In the genomic region with DNA sequence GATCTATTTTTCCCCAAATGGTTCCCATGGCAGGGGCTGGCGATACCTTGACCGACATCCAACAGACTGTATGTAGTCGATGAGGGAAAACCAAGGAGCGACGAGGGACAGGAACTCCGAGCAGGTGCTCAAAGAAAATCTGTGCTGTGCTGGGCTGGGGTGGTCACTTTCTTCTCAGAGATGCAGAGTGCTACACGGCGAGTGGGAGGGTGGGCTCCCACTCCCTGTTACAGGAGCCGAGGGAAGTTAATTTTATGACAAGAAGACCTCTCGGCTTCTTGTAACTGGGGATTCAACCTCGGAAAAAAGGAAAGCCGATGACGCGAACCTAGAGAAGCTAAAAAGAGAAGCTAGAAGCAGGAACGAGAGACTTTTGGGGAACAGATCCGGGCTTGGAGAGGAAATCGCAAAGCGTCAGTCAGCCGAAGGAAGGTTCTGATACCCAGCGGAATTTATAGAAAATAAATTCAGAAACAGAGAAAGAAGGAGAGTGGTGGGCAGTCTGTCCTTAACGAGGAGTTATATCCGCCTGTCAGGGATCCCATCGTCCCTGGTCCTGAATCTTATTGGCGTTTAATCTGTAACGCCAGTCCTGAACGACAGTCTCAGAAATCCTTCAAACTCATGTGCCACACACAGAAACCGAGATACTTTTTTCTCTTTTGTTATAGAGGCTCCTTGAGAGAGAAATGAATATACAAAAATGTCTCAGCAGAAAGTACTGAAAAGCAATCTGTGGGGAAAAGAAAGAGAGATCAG, we compare ENCODE assay signal across 10 cellular contexts.
DNase-seq lines count a peak whose midpoint lies in the region; ATAC-seq and TF ChIP-seq lines count a peak whose summit lies in the region.
"Had no signal": no experiment of that assay in that cellular context is flagged by ENCODE, and none has a peak within 500 bp of the region (broad histone marks: within the 10 kb centered on the region; RNA-seq: fewer than 3 reads in every experiment).

No MANE protein-coding gene starts in this region.

- no peak for ATAC-seq in right cardiac atrium

- H3K36me3 ChIP-seq in cardiac muscle cell, result no peaks in the 10 kb centered on the region
- no peaks in the 10 kb centered on the region for H3K36me3 ChIP-seq in adipocyte (ENCODE audit: control insufficient read depth, insufficient read depth, low read length, severe bottlenecking)
- no peaks in the 10 kb centered on the region for H3K36me3 ChIP-seq in Karpas-422 (ENCODE audit: insufficient read depth, low read length)

- H3K9me3 ChIP-seq in cardiac muscle cell (ENCODE audit: low read depth) (no peaks in the 10 kb centered on the region), right cardiac atrium (ENCODE audit: control insufficient read depth, low read length) (peaks cover 2% of the 10 kb centered on the region), adipocyte (ENCODE audit: control insufficient read depth, low read length) (no peaks in the 10 kb centered on the region), Karpas-422 (ENCODE audit: low read length) (no peaks in the 10 kb centered on the region)

- H3K4me3 Mint-ChIP-seq in type B pancreatic cell, result peak overlapping the region; percentile 89

- peaks cover 7% of the 10 kb centered on the region for H3K4me1 ChIP-seq in cardiac muscle cell (ENCODE audit: low read depth)
- H3K4me1 ChIP-seq in right cardiac atrium (ENCODE audit: control insufficient read depth, insufficient read depth, low read length), result no peaks in the 10 kb centered on the region
- H3K4me1 ChIP-seq in adipocyte (ENCODE audit: control insufficient read depth, insufficient read depth, low read length), result peaks cover 12% of the 10 kb centered on the region
- no peaks in the 10 kb centered on the region for H3K4me1 ChIP-seq in Karpas-422 (ENCODE audit: low read length)

- H3K9me3 Mint-ChIP-seq in type B pancreatic cell, result no peaks in the 10 kb centered on the region

- H3K4me2 ChIP-seq in Karpas-422 (ENCODE audit: low read depth, low read length, poor library complexity, severe bottlenecking), result no peak overlapping the region

- no peak overlapping the region for H3K27ac ChIP-seq in cardiac muscle cell
- no peak overlapping the region for H3K27ac ChIP-seq in right cardiac atrium (ENCODE audit: low read length)
- no peak overlapping the region for H3K27ac ChIP-seq in Karpas-422 (ENCODE audit: low read length)

- intact Hi-C loops in right cardiac atrium (cut with DNase I), result no loop called here

- 4% methylated on average over 27 of the region's 27 CpGs for WGBS in right cardiac atrium

- H3K9me2 ChIP-seq in Karpas-422 (replicated peaks; ENCODE audit: insufficient read depth, low read length), result no peaks in the 10 kb centered on the region

- no peaks in the 10 kb centered on the region for H3K79me2 ChIP-seq in Karpas-422 (ENCODE audit: low read length)

- no peaks in the 10 kb centered on the region for H3K36me3 Mint-ChIP-seq in type B pancreatic cell

- H3K9ac ChIP-seq in adipocyte (ENCODE audit: low read length), result no peak overlapping the region
- H3K9ac ChIP-seq in Karpas-422 (ENCODE audit: low read length), result no peak overlapping the region

- H4K20me1 ChIP-seq in Karpas-422 (ENCODE audit: insufficient read depth, low read depth, low read length), result no peaks in the 10 kb centered on the region

- DNase-seq in cardiac muscle cell (ENCODE audit: low read depth in 1 of 2, low spot score in 1 of 2) (no peak), right cardiac atrium (no peak), adipocyte (ENCODE audit: low read depth) (peak; percentile 34), iPS-NIHi7 (ENCODE audit: extremely low spot score) (peak; percentile 11), type B pancreatic cell (ENCODE audit: extremely low spot score, unreplicated experiment) (no peak), AG08396 (ENCODE audit: low spot score) (no peak), C1 segment of cervical spinal cord (lab: John Stamatoyannopoulos, UW) (no peak), Karpas-422 (no peak)
- DNase-seq: activated CD4-positive, CD25-positive, alpha-beta regulatory T cell; amygdala had no signal

- peaks cover 61% of the 10 kb centered on the region for H3K27me3 Mint-ChIP-seq in type B pancreatic cell

- no peak overlapping the region for H2AFZ ChIP-seq in Karpas-422 (ENCODE audit: low read length)

- peak overlapping the region; percentile 66 for H3K27ac Mint-ChIP-seq in type B pancreatic cell

- TF ChIP-seq CTCF in cardiac muscle cell (IDR thresholded peaks at IDR 0.05; ENCODE audit: low read depth, low read length) (no peak), type B pancreatic cell (conservative IDR thresholded peaks at IDR 0.05) (no peak)

- H3K4me1 Mint-ChIP-seq in type B pancreatic cell (ENCODE audit: unreplicated experiment), result peaks cover 6% of the 10 kb centered on the region

- H3K4me3 ChIP-seq in cardiac muscle cell (peak overlapping the region; percentile 30), right cardiac atrium (ENCODE audit: low read length) (no peak overlapping the region), adipocyte (ENCODE audit: low read length) (peak overlapping the region; percentile 58), Karpas-422 (ENCODE audit: low read length) (no peak overlapping the region)

- H3K27me3 ChIP-seq in cardiac muscle cell (peaks cover 50% of the 10 kb centered on the region), right cardiac atrium (ENCODE audit: control insufficient read depth, insufficient read depth) (peaks cover 5% of the 10 kb centered on the region), adipocyte (replicated peaks; ENCODE audit: control insufficient read depth, insufficient read depth, low read length) (peaks cover 9% of the 10 kb centered on the region), Karpas-422 (ENCODE audit: low read length) (no peaks in the 10 kb centered on the region)

Comparison
In these comparisons a context has a peak if more than half of its experiments do, and no peak if none do; other contexts are left out.
1. H3K4me3 ChIP-seq: peak in cardiac muscle cell (single experiment) and adipocyte (single experiment); none in right cardiac atrium (single experiment) and Karpas-422 (single experiment).
2. DNase-seq: peak in adipocyte (single experiment) and iPS-NIHi7 (single experiment); none in cardiac muscle cell (0 of 2), right cardiac atrium (0 of 3), type B pancreatic cell (single experiment), AG08396 (single experiment), C1 segment of cervical spinal cord (0 of 14) and Karpas-422 (single experiment).